32 cellular contexts compared by ENCODE assay signal in genomic region chr11:132101861-132102260, GRCh38.
A peak's percentile ranks its signal among the peaks of the same experiment; 100 is the strongest.
DNase-seq lines count a peak whose midpoint lies in the region; TF ChIP-seq lines count a peak whose summit lies in the region.
"Had no signal": no experiment of that assay in that cellular context is flagged by ENCODE, and none has a peak within 500 bp of the region (broad histone marks: within the 10 kb centered on the region; RNA-seq: fewer than 3 reads in every experiment).

No MANE protein-coding gene starts in this region.

- in situ Hi-C loops in GM23248 (cut with MboI), result no loop called here

- H3K4me3 ChIP-seq in AG04449 (ENCODE audit: low read depth, low read length) (no peak overlapping the region), GM23248 (no peak overlapping the region), neural progenitor cell (no peak overlapping the region)
- H3K4me3 ChIP-seq: heart left ventricle, K562, SJSA1 had no signal

- H3F3A ChIP-seq in GM23248 (ENCODE audit: insufficient read depth) (no peaks in the 10 kb centered on the region), neural progenitor cell (ENCODE audit: low read depth) (no peaks in the 10 kb centered on the region)

- H3K27ac Mint-ChIP-seq in chondrocyte (ENCODE audit: unreplicated experiment), result peak overlapping the region; percentile 88
- no peak overlapping the region for H3K27ac Mint-ChIP-seq in neural progenitor cell
- H3K27ac Mint-ChIP-seq: activated CD4-positive, alpha-beta T cell treated with anti-CD3 and anti-CD28 coated beads, Interleukin-2, amount 10 ng/mL, durations not matched to agents 7 days and 5 days; B cell; CD4-positive, alpha-beta memory T cell; H9; stimulated activated memory B cell treated with anti-CD40 and anti-IgM and Interleukin-4, amounts not matched to agents 10 μg/mL and 1 μg/mL and 100 μg/mL, for 72 hours; T-cell; type B pancreatic cell; WTC11 had no signal

- WGBS in GM23248 (ENCODE audit: low coverage in 1 of 2, low lambda C conversion rate in 2 of 2, missing lambda C conversion rate in 2 of 2), 2 experiments, result 60 to 66% methylated on average over 3 of the region's 3 CpGs

- no peak for TF ChIP-seq CTCF in AG04449 (IDR thresholded peaks at IDR 0.05; ENCODE audit: insufficient read depth, low read length, missing control alignments)
- no peak for TF ChIP-seq CTCF in chondrocyte (IDR thresholded peaks at IDR 0.05)
- no peak for TF ChIP-seq CTCF in RWPE1 (conservative IDR thresholded peaks at IDR 0.05; ENCODE audit: low read depth)
- TF ChIP-seq CTCF in neural progenitor cell (IDR thresholded peaks at IDR 0.05), result no peak

- H3K27ac ChIP-seq in GM23248 (no peak overlapping the region), RWPE1 (no peak overlapping the region), neural progenitor cell (no peak overlapping the region)
- H3K27ac ChIP-seq: brain microvascular endothelial cell, epithelial cell of prostate, heart left ventricle, neutrophil, SJSA1 had no signal

- no peak overlapping the region for H3K9ac ChIP-seq in GM23248
- no peak overlapping the region for H3K9ac ChIP-seq in neural progenitor cell

- H3K79me2 ChIP-seq in GM23248 (ENCODE audit: insufficient read depth) (no peaks in the 10 kb centered on the region; the same call in 1 of the 2 replicates), neural progenitor cell (ENCODE audit: low read depth) (no peaks in the 10 kb centered on the region)

- no peaks in the 10 kb centered on the region for H3K36me3 ChIP-seq in GM23248 (ENCODE audit: low read depth)
- no peaks in the 10 kb centered on the region for H3K36me3 ChIP-seq in neural progenitor cell
- H3K36me3 ChIP-seq: brain microvascular endothelial cell, heart left ventricle, neutrophil, SJSA1 had no signal

- no peaks in the 10 kb centered on the region for H3K27me3 Mint-ChIP-seq in chondrocyte (ENCODE audit: low read depth)
- H3K27me3 Mint-ChIP-seq in neural progenitor cell (ENCODE audit: insufficient read depth, low read depth), result no peaks in the 10 kb centered on the region
- H3K27me3 Mint-ChIP-seq: activated CD4-positive, alpha-beta T cell treated with anti-CD3 and anti-CD28 coated beads, Interleukin-2, amount 10 ng/mL, durations not matched to agents 7 days and 5 days; B cell; stimulated activated memory B cell treated with anti-CD40 and anti-IgM and Interleukin-4, amounts not matched to agents 10 μg/mL and 1 μg/mL and 100 μg/mL, for 72 hours; T-cell had no signal

- H3K4me2 ChIP-seq in GM23248 (ENCODE audit: unreplicated experiment) (no peak overlapping the region), neural progenitor cell (no peak overlapping the region)

- H3K27me3 ChIP-seq in GM23248 (replicated peaks; ENCODE audit: insufficient read depth) (no peaks in the 10 kb centered on the region), neural progenitor cell (no peaks in the 10 kb centered on the region)
- H3K27me3 ChIP-seq: brain microvascular endothelial cell, heart left ventricle, neutrophil, SJSA1 had no signal

- H3K9me3 Mint-ChIP-seq in chondrocyte (ENCODE audit: low read depth) (no peaks in the 10 kb centered on the region), neural progenitor cell (peaks cover 3% of the 10 kb centered on the region)
- H3K9me3 Mint-ChIP-seq: activated CD4-positive, alpha-beta T cell treated with anti-CD3 and anti-CD28 coated beads, Interleukin-2, amount 10 ng/mL, durations not matched to agents 7 days and 5 days; type B pancreatic cell had no signal

- H3K4me1 ChIP-seq in GM23248 (ENCODE audit: insufficient read depth), result peaks cover 8% of the 10 kb centered on the region
- peaks cover 6% of the 10 kb centered on the region for H3K4me1 ChIP-seq in neural progenitor cell
- H3K4me1 ChIP-seq: heart left ventricle, SJSA1 had no signal

- H3K4me3 Mint-ChIP-seq in chondrocyte (ENCODE audit: unreplicated experiment) (no peak overlapping the region), neural progenitor cell (no peak overlapping the region)
- H3K4me3 Mint-ChIP-seq: activated CD4-positive, alpha-beta T cell treated with anti-CD3 and anti-CD28 coated beads, Interleukin-2, amount 10 ng/mL, durations not matched to agents 7 days and 5 days; B cell; CD4-positive, alpha-beta memory T cell; H9; stimulated activated memory B cell treated with anti-CD40 and anti-IgM and Interleukin-4, amounts not matched to agents 10 μg/mL and 1 μg/mL and 100 μg/mL, for 72 hours; T-cell; type B pancreatic cell; WTC11 had no signal

- H4K20me1 ChIP-seq in GM23248 (ENCODE audit: insufficient read depth) (no peaks in the 10 kb centered on the region), neural progenitor cell (ENCODE audit: low read depth) (no peaks in the 10 kb centered on the region)

- H2AFZ ChIP-seq in GM23248 (no peak overlapping the region), neural progenitor cell (replicated peaks) (no peak overlapping the region)

- no peaks in the 10 kb centered on the region for H3K36me3 Mint-ChIP-seq in chondrocyte (ENCODE audit: low read depth)
- no peaks in the 10 kb centered on the region for H3K36me3 Mint-ChIP-seq in neural progenitor cell
- H3K36me3 Mint-ChIP-seq: CD4-positive, alpha-beta memory T cell; stimulated activated memory B cell treated with anti-CD40 and anti-IgM and Interleukin-4, amounts not matched to agents 10 μg/mL and 1 μg/mL and 100 μg/mL, for 72 hours; T-cell; type B pancreatic cell; WTC11 had no signal

- no peaks in the 10 kb centered on the region for H3K9me2 ChIP-seq in GM23248 (ENCODE audit: insufficient read depth)

- H3K4me1 Mint-ChIP-seq in chondrocyte (ENCODE audit: low read depth) (peaks cover 49% of the 10 kb centered on the region), neural progenitor cell (peaks cover 10% of the 10 kb centered on the region)
- H3K4me1 Mint-ChIP-seq: activated CD4-positive, alpha-beta T cell treated with anti-CD3 and anti-CD28 coated beads, Interleukin-2, amount 10 ng/mL, durations not matched to agents 7 days and 5 days; B cell; CD4-positive, alpha-beta memory T cell; stimulated activated memory B cell treated with anti-CD40 and anti-IgM and Interleukin-4, amounts not matched to agents 10 μg/mL and 1 μg/mL and 100 μg/mL, for 72 hours; T-cell had no signal

- DNase-seq in AG04449 (ENCODE audit: low read depth, low spot score) (peak; percentile 44), GM23248 (peak; percentile 39), chondrocyte (ENCODE audit: low spot score) (no peak), left kidney (ENCODE audit: low read depth, low spot score) (peak; percentile 69), RWPE1 (ENCODE audit: low spot score) (no peak), AML-193 (lab: John Stamatoyannopoulos, UW) (no peak), cerebellar nuclear complex (lab: John Stamatoyannopoulos, UW) (no peak), neural progenitor cell (ENCODE audit: low spot score) (no peak)
- DNase-seq: 8988T; activated CD4-positive, alpha-beta T cell treated with anti-CD3 and anti-CD28 coated beads, Interleukin-2, amount 10 ng/mL, durations not matched to agents 7 days and 5 days; activated gamma-delta T cell treated with Interleukin-2 at 50 U/mL for 16 hours; activated T-cell treated with anti-CD3 and anti-CD28 coated beads, Interleukin-2, amount 50 U/mL, for 48 hours; brain microvascular endothelial cell; CD4-positive, alpha-beta memory T cell; effector CD4-positive, alpha-beta T cell; H9; heart left ventricle; NCI-H1048; NCI-H1694 treated with DMSO at 0.1 percent for 48 hours; NCI-H2171; RPMI8226; stimulated activated CD4-positive, alpha-beta T cell treated with anti-CD3 and anti-CD28 coated beads, Interleukin-15, amount 100 ng/mL, for 24 hours; substantia nigra; T-cell had no signal

- CTCF ChIA-PET in AG04449 (lab: Yijun Ruan, JAX), result interaction anchor here (0.7 to 2.1 kb wide), 7 partner anchors 9 to 232 kb away, joined by 3 to 7 read pairs (median 4); no protein-coding TSS in a partner anchor
- CTCF ChIA-PET in RWPE1 (lab: Yijun Ruan, JAX), result interaction anchor here (0.5 to 0.6 kb wide), 2 partner anchors 225 to 348 kb away, joined by 3 to 4 read pairs; no protein-coding TSS in a partner anchor

- H3K9me3 ChIP-seq in GM23248 (ENCODE audit: low read depth) (no peaks in the 10 kb centered on the region), neural progenitor cell (ENCODE audit: low read depth) (no peaks in the 10 kb centered on the region)
- H3K9me3 ChIP-seq: heart left ventricle, neutrophil, SJSA1 had no signal

- POLR2A ChIA-PET in AG04449 (lab: Yijun Ruan, JAX) (interaction anchor here (1.1 to 1.6 kb wide), 2 partner anchors 10 to 29 kb away, joined by 3 to 6 read pairs; no protein-coding TSS in a partner anchor), RWPE1 (lab: Yijun Ruan, JAX; ENCODE audit: low non-redundant PET) (no interaction called here)

Comparison
In these comparisons a context has a peak if more than half of its experiments do, and no peak if none do; other contexts are left out.
1. DNase-seq: peak in AG04449 (single experiment), GM23248 (single experiment) and left kidney (single experiment); none in chondrocyte (single experiment), RWPE1 (single experiment), AML-193 (0 of 2), cerebellar nuclear complex (0 of 2) and neural progenitor cell (single experiment).